8 cellular contexts compared by ENCODE assay signal in genomic region chr20:760751-761417, GRCh38. TPM values are rescaled to one million over a fixed set of nuclear protein-coding genes. Genes with fewer than 3 reads are reported as not detected.
DNase-seq lines count a peak whose midpoint lies in the region; ATAC-seq and TF ChIP-seq lines count a peak whose summit lies in the region.

No MANE protein-coding gene starts in this region.

- no peaks in the 10 kb centered on the region for H3K79me2 ChIP-seq in neural cell (replicated peaks; ENCODE audit: insufficient read depth, low read length)

- no peak for TF ChIP-seq POLR2A in vagina (IDR thresholded peaks at IDR 0.05)

- H3K4me2 ChIP-seq in neural cell (ENCODE audit: low read length) = no peak overlapping the region

- H3F3A ChIP-seq in neural cell (ENCODE audit: insufficient read depth, low read length, poor library complexity, severe bottlenecking) = no peaks in the 10 kb centered on the region

- DNase-seq in GM12864 (ENCODE audit: low read depth) (no peak), RPMI8226 (peak; percentile 83), dorsolateral prefrontal cortex (no peak), posterior vena cava (ENCODE audit: low spot score) (no peak), vagina (ENCODE audit: extremely low spot score in 2 of 2) (no peak), COLO829 (ENCODE audit: low spot score) (no peak)

- H4K20me1 ChIP-seq in neural cell (ENCODE audit: insufficient read depth) = no peaks in the 10 kb centered on the region

- H3K27ac ChIP-seq in dorsolateral prefrontal cortex (no peak overlapping the region), neural cell (ENCODE audit: low read length) (no peak overlapping the region), vagina (no peak overlapping the region)

- H3K4me3 ChIP-seq in GM12864 (ENCODE audit: low read depth, low read length) = no peak overlapping the region
- H3K4me3 ChIP-seq in dorsolateral prefrontal cortex = no peak overlapping the region
- H3K4me3 ChIP-seq in neural cell (ENCODE audit: low read length) = no peak overlapping the region
- H3K4me3 ChIP-seq in vagina = no peak overlapping the region

- H3K36me3 ChIP-seq in neural cell (ENCODE audit: insufficient read depth, low read length) (no peaks in the 10 kb centered on the region), vagina (no peaks in the 10 kb centered on the region)

- TF ChIP-seq RAD21 in neural cell (conservative IDR thresholded peaks at IDR 0.05) = no peak

- no peaks in the 10 kb centered on the region for H3K4me1 ChIP-seq in vagina

- H3K9ac ChIP-seq in neural cell (ENCODE audit: low read length) = no peak overlapping the region

- H3K9me3 ChIP-seq in neural cell (ENCODE audit: low read length) (no peaks in the 10 kb centered on the region), vagina (no peaks in the 10 kb centered on the region)

- no peak for ATAC-seq in GM21515 (IDR thresholded peaks at IDR 0.05; ENCODE audit: unreplicated experiment)

- no peak overlapping the region for H2AFZ ChIP-seq in neural cell (ENCODE audit: low read depth, low read length)

- H3K9me2 ChIP-seq in neural cell (ENCODE audit: insufficient read depth, low read length) = no peaks in the 10 kb centered on the region

- TF ChIP-seq EP300 in neural cell (conservative IDR thresholded peaks at IDR 0.05; ENCODE audit: poor library complexity, severe bottlenecking) = no peak

- intact Hi-C loops in dorsolateral prefrontal cortex (cut with DNase I) (no loop called here), posterior vena cava (cut with DNase I) (no loop called here), vagina (cut with DNase I) (no loop called here)

- TF ChIP-seq CTCF in GM12864 (IDR thresholded peaks at IDR 0.05; ENCODE audit: low read depth, low read length, missing control alignments) (peak; percentile 88), dorsolateral prefrontal cortex (IDR thresholded peaks at IDR 0.05 in 54 of 56, conservative IDR thresholded peaks at IDR 0.05 in 2 of 56; ENCODE audit: low read depth in 1 of 56, partially characterized antibody in 56 of 56) (peak in 54 of 56 donors; percentile 19 to 72 (median 54)), neural cell (IDR thresholded peaks at IDR 0.05; ENCODE audit: poor library complexity, severe bottlenecking) (peak; percentile 60), vagina (IDR thresholded peaks at IDR 0.05) (no peak)

- H3K27me3 ChIP-seq in dorsolateral prefrontal cortex = peaks cover 0 to 19% (median 0%) of the 10 kb centered on the region in 45 donors
- peaks cover 3% of the 10 kb centered on the region for H3K27me3 ChIP-seq in neural cell (ENCODE audit: insufficient read depth, low read depth, low read length)
- H3K27me3 ChIP-seq in vagina = no peaks in the 10 kb centered on the region

TF ChIP-seq in neural cell, 6 proteins besides CTCF, POLR2A, EP300 and RAD21:
- TF ChIP-seq POLR2AphosphoS5 (IDR thresholded peaks at IDR 0.05) (no peak), SMC3 (conservative IDR thresholded peaks at IDR 0.05; ENCODE audit: poor library complexity) (peak; percentile 22), TAF1 (IDR thresholded peaks at IDR 0.05; ENCODE audit: low read depth) (no peak), MXI1 (conservative IDR thresholded peaks at IDR 0.05; ENCODE audit: poor library complexity, severe bottlenecking) (no peak), REST (IDR thresholded peaks at IDR 0.05; ENCODE audit: borderline replicate concordance) (no peak), EZH2 (IDR thresholded peaks at IDR 0.05; ENCODE audit: borderline replicate concordance, insufficient read depth, low read length, poor library complexity, severe bottlenecking) (no peak)

RNA-seq across cellular contexts. Expression of gene SLC52A3, which starts 7.4 kb away (rescaled TPM):
- total RNA-seq in dorsolateral prefrontal cortex (10 to 100 TPM in 15 of 120 experiments, 1 to 10 TPM in 103, under 1 TPM in 2; 0.66 to 16.3 (median 6.5) TPM), posterior vena cava (1 to 10 TPM; 1.1 to 3.6 TPM), vagina (1.7 TPM)
- not detected in 2 replicates for polyA plus RNA-seq in neural cell
- not detected in 2 replicates for polyA minus RNA-seq in neural cell

Comparison
In these comparisons a context has a peak if more than half of its experiments do, and no peak if none do; other contexts are left out.
1. CTCF ChIP-seq: peak in GM12864 (single experiment), dorsolateral prefrontal cortex (54 of 56) and neural cell (single experiment); none in vagina (0 of 3).